19 cellular contexts compared by ENCODE assay signal in the genomic region with DNA sequence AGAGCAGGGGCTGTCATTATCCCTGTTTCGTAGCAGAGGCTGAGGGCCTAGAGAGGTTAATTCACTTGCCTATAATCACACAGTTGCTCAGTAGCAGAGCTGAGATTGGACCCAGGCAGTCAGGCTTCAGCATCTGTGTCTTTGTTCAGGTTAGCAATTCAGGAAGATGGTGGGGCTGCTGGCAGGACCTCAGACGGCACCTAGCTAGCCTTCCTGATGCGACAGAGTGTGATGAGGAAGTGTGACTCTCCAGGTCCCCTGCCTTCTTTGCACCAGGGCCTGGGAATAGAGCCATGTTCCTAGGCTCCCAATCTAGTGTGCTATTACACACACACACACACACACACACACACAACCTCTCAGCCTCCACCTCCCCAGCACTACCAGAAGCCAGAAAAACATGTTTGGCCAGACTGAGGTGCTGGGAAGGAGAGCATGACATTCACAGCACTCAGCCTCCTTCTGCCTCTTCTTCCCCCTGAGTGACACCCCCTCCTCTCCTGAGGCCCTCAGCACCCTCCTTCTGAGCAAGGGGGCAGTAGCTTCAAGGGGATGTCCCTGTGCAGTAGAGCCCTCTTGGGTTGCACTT.
DNase-seq lines count a peak whose midpoint lies in the region; TF ChIP-seq lines count a peak whose summit lies in the region.
"Had no signal": no experiment of that assay in that cellular context is flagged by ENCODE, and none has a peak within 500 bp of the region (broad histone marks: within the 10 kb centered on the region; RNA-seq: fewer than 3 reads in every experiment).

No MANE protein-coding gene starts in this region.

- no peaks in the 10 kb centered on the region for H3K9me2 ChIP-seq in OCI-LY1 (ENCODE audit: low read depth, low read length)

- H3K27me3 ChIP-seq in OCI-LY1 (ENCODE audit: insufficient read depth, low read length) = no peaks in the 10 kb centered on the region
- H3K27me3 ChIP-seq in prostate gland (replicated peaks; ENCODE audit: insufficient read depth) = no peaks in the 10 kb centered on the region
- H3K27me3 ChIP-seq in tibial nerve = no peaks in the 10 kb centered on the region

- H3K36me3 ChIP-seq in OCI-LY1 (ENCODE audit: insufficient read depth, low read length) = no peaks in the 10 kb centered on the region
- H3K36me3 ChIP-seq in prostate gland = no peaks in the 10 kb centered on the region
- no peaks in the 10 kb centered on the region for H3K36me3 ChIP-seq in tibial nerve
- H3K36me3 ChIP-seq: HAP-1 had no signal

- DNase-seq in ELF-1 (ENCODE audit: low read depth, low spot score) (peak; percentile 51), left kidney (ENCODE audit: low read depth, low spot score) (peak; percentile 63), prostate gland (ENCODE audit: low spot score) (peak; percentile 39), tibial nerve (ENCODE audit: low spot score in 2 of 2) (no peak), progenitor cell of endocrine pancreas (ENCODE audit: low spot score, unreplicated experiment) (no peak), NCI-H2081 (lab: John Stamatoyannopoulos, UW) (no peak), NCI-H510A treated with DMSO at 0.1 percent for 48 hours (lab: John Stamatoyannopoulos, UW) (no peak)
- DNase-seq: DMS53, GM23248, IMR-90, NCI-H1105 treated with DMSO at 0.1 percent for 48 hours, NCI-H2081 treated with DMSO at 0.1 percent for 48 hours, NCI-H2171 treated with DMSO at 0.1 percent for 48 hours, PC-3, Right ventricle myocardium superior had no signal

- H3K4me1 Mint-ChIP-seq in progenitor cell of endocrine pancreas (ENCODE audit: low read depth) = no peaks in the 10 kb centered on the region

- 77% methylated on average over 3 of the region's 3 CpGs for WGBS in prostate gland
- WGBS in tibial nerve, 2 donors = 92 to 94% methylated on average over 3 of the region's 3 CpGs

- H3K27me3 Mint-ChIP-seq in progenitor cell of endocrine pancreas = peaks cover 58% of the 10 kb centered on the region

- H4K20me1 ChIP-seq in OCI-LY1 (ENCODE audit: insufficient read depth, low read length) = no peaks in the 10 kb centered on the region

- H3K4me2 ChIP-seq in OCI-LY1 (ENCODE audit: low read length) = no peak overlapping the region
- H3K4me2 ChIP-seq: KMS-11 had no signal

- H3K4me3 Mint-ChIP-seq in progenitor cell of endocrine pancreas (ENCODE audit: low read depth) = no peak overlapping the region

- no peak for TF ChIP-seq EP300 in tibial nerve (IDR thresholded peaks at IDR 0.05)

- no peaks in the 10 kb centered on the region for H3K79me2 ChIP-seq in OCI-LY1 (ENCODE audit: insufficient read depth, low read length)

- H3K27ac ChIP-seq in OCI-LY1 (ENCODE audit: low read depth, low read length, poor library complexity, severe bottlenecking) (peak overlapping the region; percentile 52), prostate gland (no peak overlapping the region), tibial nerve (no peak overlapping the region)
- H3K27ac ChIP-seq: GM23248, KMS-11, SK-N-MC had no signal

- intact Hi-C loops in prostate gland (cut with DNase I) = no loop called here

- no peaks in the 10 kb centered on the region for H3K9me3 Mint-ChIP-seq in progenitor cell of endocrine pancreas (ENCODE audit: low read depth)

- TF ChIP-seq POLR2A in prostate gland (IDR thresholded peaks at IDR 0.05) = no peak
- no peak for TF ChIP-seq POLR2A in tibial nerve (IDR thresholded peaks at IDR 0.05)

- H3K4me3 ChIP-seq in OCI-LY1 (ENCODE audit: low read depth, low read length, poor library complexity, severe bottlenecking) (no peak overlapping the region), prostate gland (no peak overlapping the region), tibial nerve (no peak overlapping the region)
- H3K4me3 ChIP-seq: GM23248, HAP-1, SK-N-MC had no signal

- H3K9me3 ChIP-seq in OCI-LY1 (ENCODE audit: low read length) (no peaks in the 10 kb centered on the region), prostate gland (no peaks in the 10 kb centered on the region), tibial nerve (no peaks in the 10 kb centered on the region)
- H3K9me3 ChIP-seq: HAP-1 had no signal

- no peak overlapping the region for H2AFZ ChIP-seq in OCI-LY1 (ENCODE audit: low read length)
- H2AFZ ChIP-seq: GM23248 had no signal

- no peaks in the 10 kb centered on the region; the same call in 1 of the 2 replicates for H3F3A ChIP-seq in OCI-LY1 (ENCODE audit: insufficient read depth, low read length)

- peaks cover 36% of the 10 kb centered on the region for H3K4me1 ChIP-seq in OCI-LY1 (ENCODE audit: insufficient read depth, low read length, severe bottlenecking)
- H3K4me1 ChIP-seq in prostate gland (replicated peaks) = peaks cover 4% of the 10 kb centered on the region
- no peaks in the 10 kb centered on the region for H3K4me1 ChIP-seq in tibial nerve
- H3K4me1 ChIP-seq: HAP-1 had no signal

- H3K27ac Mint-ChIP-seq in progenitor cell of endocrine pancreas = no peak overlapping the region

- H3K36me3 Mint-ChIP-seq in progenitor cell of endocrine pancreas (ENCODE audit: insufficient read depth) = no peaks in the 10 kb centered on the region

- H3K9ac ChIP-seq in OCI-LY1 (ENCODE audit: low read length) = no peak overlapping the region; the same call in 1 of the 2 replicates
- H3K9ac ChIP-seq: GM23248, KMS-11 had no signal

- TF ChIP-seq CTCF in OCI-LY1 (IDR thresholded peaks at IDR 0.05; ENCODE audit: low read length) = no peak
- no peak for TF ChIP-seq CTCF in prostate gland (IDR thresholded peaks at IDR 0.05)
- TF ChIP-seq CTCF in tibial nerve (IDR thresholded peaks at IDR 0.05) = no peak
- no peak for TF ChIP-seq CTCF in progenitor cell of endocrine pancreas (IDR thresholded peaks at IDR 0.05; ENCODE audit: unreplicated experiment)

Comparison
In these comparisons a context has a peak if more than half of its experiments do, and no peak if none do; other contexts are left out.
1. DNase-seq: peak in ELF-1 (single experiment), left kidney (single experiment) and prostate gland (single experiment); none in tibial nerve (0 of 2), progenitor cell of endocrine pancreas (single experiment), NCI-H2081 (0 of 2) and NCI-H510A treated with DMSO at 0.1 percent for 48 hours (single experiment).